9 cellular contexts compared by ENCODE assay signal in the genomic region with DNA sequence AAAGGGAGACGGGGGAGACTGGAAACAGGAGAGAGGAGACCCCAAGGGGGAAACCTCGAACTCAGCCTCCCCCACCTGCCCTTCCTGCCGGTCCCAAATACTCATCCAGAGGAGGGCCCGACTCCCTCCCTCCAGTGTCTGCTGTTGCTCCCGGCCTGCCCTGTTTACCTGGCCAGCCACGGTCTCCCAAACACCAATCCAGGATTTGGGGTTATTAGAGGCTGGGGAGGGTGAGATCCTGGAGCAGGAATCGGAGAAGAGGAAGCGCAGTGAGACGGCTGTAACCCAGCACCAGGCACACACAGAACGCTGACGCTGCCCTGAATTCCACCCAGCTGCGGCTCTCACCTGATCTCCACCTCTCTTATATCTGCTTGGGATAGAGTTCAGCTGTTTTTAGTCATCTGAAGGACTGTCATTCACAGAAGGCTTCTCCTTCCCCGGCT.
A peak's percentile ranks its signal among the peaks of the same experiment; 100 is the strongest.
DNase-seq lines count a peak whose midpoint lies in the region; ATAC-seq and TF ChIP-seq lines count a peak whose summit lies in the region.
"Had no signal": no experiment of that assay in that cellular context is flagged by ENCODE, and none has a peak within 500 bp of the region (broad histone marks: within the 10 kb centered on the region; RNA-seq: fewer than 3 reads in every experiment).

No MANE protein-coding gene starts in this region.

- peak overlapping the region in 1 of 2 donors; percentile 12 for H3K9ac ChIP-seq in colonic mucosa (ENCODE audit: low read depth in 2 of 2, low read length in 2 of 2)

- H3K27ac Mint-ChIP-seq in glutamatergic neuron (ENCODE audit: unreplicated experiment): no peak overlapping the region

- H3K27me3 ChIP-seq in GM06990 (replicated peaks; ENCODE audit: control insufficient read depth, insufficient read depth, low read length): no peaks in the 10 kb centered on the region
- no peaks in the 10 kb centered on the region for H3K27me3 ChIP-seq in colonic mucosa
- H3K27me3 ChIP-seq in neutrophil: peaks cover 7% of the 10 kb centered on the region
- peaks cover 2% of the 10 kb centered on the region for H3K27me3 ChIP-seq in foreskin keratinocyte
- H3K27me3 ChIP-seq in WERI-Rb-1 (ENCODE audit: insufficient read depth, low read depth, severe bottlenecking): no peaks in the 10 kb centered on the region

- peaks cover 3% of the 10 kb centered on the region for H3K9me3 Mint-ChIP-seq in glutamatergic neuron (ENCODE audit: unreplicated experiment)
- H3K9me3 Mint-ChIP-seq: neural crest cell had no signal

- ATAC-seq in foreskin keratinocyte: no peak

- H3K4me1 Mint-ChIP-seq in glutamatergic neuron (ENCODE audit: low read depth, unreplicated experiment): no peaks in the 10 kb centered on the region

- H3K4me3 Mint-ChIP-seq in glutamatergic neuron (ENCODE audit: unreplicated experiment): no peak overlapping the region
- H3K4me3 Mint-ChIP-seq: neural crest cell had no signal

- intact Hi-C loops in colonic mucosa (cut with DNase I): loop anchor here (2.0 to 10.0 kb wide), 4 partner anchors 97 to 285 kb away; no protein-coding TSS in a partner anchor

- H3K4me1 ChIP-seq in colonic mucosa (no peaks in the 10 kb centered on the region), neutrophil (ENCODE audit: control insufficient read depth in 1 of 2, insufficient read depth in 1 of 2, low read depth in 1 of 2, low read length in 1 of 2) (peaks cover 10 to 16% of the 10 kb centered on the region in 2 experiments), foreskin keratinocyte (no peaks in the 10 kb centered on the region)

- H3K27me3 Mint-ChIP-seq in glutamatergic neuron (ENCODE audit: unreplicated experiment): peaks cover 8% of the 10 kb centered on the region

- no peak for TF ChIP-seq CTCF in GM06990 (IDR thresholded peaks at IDR 0.05; ENCODE audit: insufficient read depth, low read length, poor library complexity, severe bottlenecking)
- TF ChIP-seq CTCF in colonic mucosa (IDR thresholded peaks at IDR 0.05): no peak
- TF ChIP-seq CTCF in neutrophil (IDR thresholded peaks at IDR 0.05): no peak
- no peak for TF ChIP-seq CTCF in glutamatergic neuron (IDR thresholded peaks at IDR 0.05; ENCODE audit: partially characterized antibody, unreplicated experiment)
- TF ChIP-seq CTCF in foreskin keratinocyte (conservative IDR thresholded peaks at IDR 0.05): no peak
- no peak for TF ChIP-seq CTCF in WERI-Rb-1 (IDR thresholded peaks at IDR 0.05; ENCODE audit: low read depth, low read length)

- H3K9me3 ChIP-seq in colonic mucosa (no peaks in the 10 kb centered on the region), neutrophil (no peaks in the 10 kb centered on the region), WERI-Rb-1 (ENCODE audit: severe bottlenecking) (no peaks in the 10 kb centered on the region)

- no peaks in the 10 kb centered on the region for H3K36me3 Mint-ChIP-seq in glutamatergic neuron (ENCODE audit: unreplicated experiment)

- DNase-seq in GM06990 (ENCODE audit: extremely low read depth, insufficient read length) (no peak), NCI-H2107 (lab: John Stamatoyannopoulos, UW) (peak; percentile 27), colonic mucosa (no peak), ureter (ENCODE audit: low spot score) (no peak), glutamatergic neuron (no peak), foreskin keratinocyte (no peak), WERI-Rb-1 (no peak)

- H3K27ac ChIP-seq in colonic mucosa (no peak overlapping the region), neutrophil (no peak overlapping the region), foreskin keratinocyte (no peak overlapping the region), WERI-Rb-1 (no peak overlapping the region)

- peak overlapping the region; percentile 56 for H3K4me3 ChIP-seq in GM06990 (replicated peaks; ENCODE audit: low read depth, low read length)
- H3K4me3 ChIP-seq in colonic mucosa: peak overlapping the region; percentile 17
- H3K4me3 ChIP-seq in neutrophil (ENCODE audit: low read depth in 1 of 2, low read length in 1 of 2): peak overlapping the region; percentile 12 to 28
- no peak overlapping the region for H3K4me3 ChIP-seq in WERI-Rb-1 (ENCODE audit: low read depth, low read length)

- H3K36me3 ChIP-seq in GM06990 (ENCODE audit: control insufficient read depth, insufficient read depth, low read length): no peaks in the 10 kb centered on the region
- no peaks in the 10 kb centered on the region for H3K36me3 ChIP-seq in colonic mucosa
- no peaks in the 10 kb centered on the region for H3K36me3 ChIP-seq in neutrophil
- no peaks in the 10 kb centered on the region for H3K36me3 ChIP-seq in WERI-Rb-1
